10 cellular contexts compared by ENCODE assay signal in genomic region chr12:53996188-53996885, GRCh38. TPM values are rescaled to one million over a fixed set of nuclear protein-coding genes. Genes with fewer than 3 reads are reported as not detected.
DNase-seq lines count a peak whose midpoint lies in the region; ATAC-seq, FAIRE-seq and TF ChIP-seq lines count a peak whose summit lies in the region.
"Had no signal": no experiment of that assay in that cellular context is flagged by ENCODE, and none has a peak within 500 bp of the region (broad histone marks: within the 10 kb centered on the region; RNA-seq: fewer than 3 reads in every experiment).

No MANE protein-coding gene starts in this region.

- H2AFZ ChIP-seq in K562 (ENCODE audit: low read depth, low read length): peak overlapping the region; percentile 25; the same call in 1 of the 2 replicates

- TF ChIP-seq CTCF in K562 (IDR thresholded peaks at IDR 0.05 in 2 of 3, conservative IDR thresholded peaks at IDR 0.05 in 1 of 3; ENCODE audit: insufficient read depth in 2 of 3, low read depth in 1 of 3, low read length in 3 of 3): 0 out of 6 replicates have a peak, but pooled peaks of 1 of the 3 experiments have one; percentile 10

- ATAC-seq in K562 (peak; percentile 3; the same call in 2 of the 3 replicates), HG03378 (IDR thresholded peaks at IDR 0.05; ENCODE audit: unreplicated experiment) (no peak)

- WGBS in K562 (ENCODE audit: insufficient coverage, low coverage, missing lambda C conversion rate): 43% methylated on average over 18 of the region's 19 CpGs

- TF ChIP-seq POLR2A in K562 (conservative IDR thresholded peaks at IDR 0.05): no peak

- H3K9me3 ChIP-seq in K562 (replicated peaks; ENCODE audit: control insufficient read depth, insufficient read depth, low read depth, low read length): no peaks in the 10 kb centered on the region
- H3K9me3 ChIP-seq in mucosa of stomach (ENCODE audit: control insufficient read depth, low read length): no peaks in the 10 kb centered on the region

- H3K4me3 ChIP-seq in H7 (ENCODE audit: insufficient read depth, low read depth, low read length): peak overlapping the region; percentile 13; the same call in 1 of the 2 replicates
- peak overlapping the region; percentile 61 for H3K4me3 ChIP-seq in K562
- no peak overlapping the region for H3K4me3 ChIP-seq in mucosa of stomach (ENCODE audit: low read length)

- in situ Hi-C loops in ACHN (cut with HindIII; ENCODE audit: low pct_ligation_motif_present, low pct_unique_long_range_greater_than_20kb, low sequenced_read_pairs): no loop called here
- in situ Hi-C loops in K562 (cut with MboI): no loop called here

- H3K9me1 ChIP-seq in K562 (ENCODE audit: control insufficient read depth, insufficient read depth, low read length): no peaks in the 10 kb centered on the region

- CTCF ChIA-PET in K562 (lab: Yijun Ruan, JAX; ENCODE audit: low intra/inter-chr PET ratio): no interaction called here

- H3K79me2 ChIP-seq in K562 (ENCODE audit: control insufficient read depth, insufficient read depth, low read length): peaks cover 46% of the 10 kb centered on the region

- peak overlapping the region; percentile 94 for H3K27ac ChIP-seq in K562 (ENCODE audit: extremely low read depth, low read depth, low read length)

- peak overlapping the region; percentile 92 for H3K4me2 ChIP-seq in K562 (ENCODE audit: insufficient read depth, low read length)

- FAIRE-seq in K562 (lab: Jason Lieb, UNC): no peak
- FAIRE-seq: endometrium had no signal

- DNase-seq in ACHN (peak; percentile 49), H7 (no peak), K562 (ENCODE audit: extremely low read depth in 1 of 4, low spot score in 3 of 4) (peak in 1 of 4 experiments; percentile 53), AG08396 (ENCODE audit: low spot score) (no peak)
- DNase-seq in stimulated activated CD4-positive, alpha-beta T cell treated with anti-CD3 and anti-CD28 coated beads, Interleukin-4, amount 100 ng/mL, for 4 hours: no peak
- DNase-seq in activated CD8-positive, alpha-beta memory T cell treated with anti-CD3 and anti-CD28 coated beads, Interleukin-2, amount 50 U/mL, for 4 hours: no peak

- TSS peak; percentile 55 for BruUV-seq in K562 (replicated peaks; lab: Mats Ljungman, UMichigan)

- H3K27me3 ChIP-seq in H7 (ENCODE audit: control insufficient read depth, insufficient read depth, low read length) (peaks cover 100% of the 10 kb centered on the region), K562 (ENCODE audit: control insufficient read depth in 2 of 2, insufficient read depth in 2 of 2, low read length in 2 of 2) (peaks cover 0 to under 1% of the 10 kb centered on the region in 2 experiments; a peak in 2 of 5 replicates), mucosa of stomach (ENCODE audit: control insufficient read depth, insufficient read depth, low read length) (peaks cover 98% of the 10 kb centered on the region)

- H3K4me1 ChIP-seq in K562 (replicated peaks in 1 of 2; ENCODE audit: control insufficient read depth in 2 of 2, insufficient read depth in 2 of 2, low read length in 2 of 2) (peaks cover 36 to 70% of the 10 kb centered on the region in 2 experiments), mucosa of stomach (ENCODE audit: control insufficient read depth, insufficient read depth, low read length) (peaks cover 36% of the 10 kb centered on the region)

- no peak for TF ChIP-seq RAD21 in K562 (CRISPR knock-in tag; conservative IDR thresholded peaks at IDR 0.05 in 1 of 2, IDR thresholded peaks at IDR 0.05 in 1 of 2)

- H3K36me3 ChIP-seq in H7 (replicated peaks; ENCODE audit: control insufficient read depth, insufficient read depth, low read length) (no peaks in the 10 kb centered on the region), K562 (ENCODE audit: control insufficient read depth, insufficient read depth, low read length) (no peaks in the 10 kb centered on the region), mucosa of stomach (ENCODE audit: control insufficient read depth, insufficient read depth, low read length) (no peaks in the 10 kb centered on the region)

- peak overlapping the region; percentile 87 to 96 for H3K9ac ChIP-seq in K562 (ENCODE audit: insufficient read depth in 1 of 2, low read depth in 2 of 2, low read length in 2 of 2)
- H3K9ac ChIP-seq in mucosa of stomach (ENCODE audit: low read length): peak overlapping the region; percentile 62

- POLR2A ChIA-PET in K562 (lab: Yijun Ruan, JAX): interaction anchor here (0.7 to 1.9 kb wide), 4 partner anchors 25 to 403 kb away, joined by 3 to 4 read pairs (median 4); no protein-coding TSS in a partner anchor

- no peak for TF ChIP-seq EP300 in K562 (IDR thresholded peaks at IDR 0.05; ENCODE audit: low read length)

- intact Hi-C loops in K562 (cut with micrococcal nuclease): no loop called here

- no peaks in the 10 kb centered on the region for H4K20me1 ChIP-seq in K562 (replicated peaks; ENCODE audit: control insufficient read depth, insufficient read depth, low read length)

RNA-seq across cellular contexts. Expression of gene HOXC9, which starts 3.6 kb away (rescaled TPM):
- not detected in 2 replicates for total RNA-seq in H7 (2014; rRNA removed; shearing (Covaris generic))
- 7.4 and 10.3 TPM in 2 replicates for total RNA-seq in K562 (2011; cell fraction: chromatin; rRNA removed; ENCODE audit: low replicate concordance)
- 2.7 and 2.9 TPM in 2 replicates for total RNA-seq in K562 (2011; cell fraction: nucleolus; rRNA removed)
- total RNA-seq in K562 (2011; cell fraction: nucleoplasm; rRNA removed): 2.9 and 3.5 TPM in 2 replicates
- total RNA-seq in K562 (2014; rRNA removed) (10.5 and 13.9 TPM in 2 replicates), K562 (2014; rRNA removed; fragmentation: Illumina TruSeq; extraction: Trizol) (5.7 and 8.0 TPM in 2 replicates), K562 (2015; rRNA removed; fragmentation: Illumina TruSeq; extraction: Trizol) (10.4 and 10.9 TPM in 2 replicates), K562 (2021) (9.3 and 9.9 TPM in 2 replicates)
- polyA plus RNA-seq in K562 (2011; rRNA removed) (1.1 and 1.7 TPM in 2 replicates), K562 (2014; fragmentation: Illumina TruSeq; extraction: Trizol) (8.8 and 9.9 TPM in 2 replicates), K562 (2014; fragmentation: Nextera tagmentation; extraction: Ambion mirVana) (1 to 10 TPM; 1.9 to 2.2 TPM), K562 (2014; rRNA removed) (5.1 and 10.4 TPM in 2 replicates)
- 3.4 and 8.0 TPM in 2 replicates for polyA plus RNA-seq in K562 (2011; cell fraction: cytosol; rRNA removed)
- polyA plus RNA-seq in K562 (2011; cell fraction: nucleus; rRNA removed): 6.2 and 13.4 TPM in 2 replicates
- polyA plus RNA-seq in K562 (2012): 8.6 and 12.0 TPM in 2 replicates
- polyA minus RNA-seq in K562 (2011; rRNA and poly(A)+ RNA removed): 0.57 and 1.2 TPM in 2 replicates
- 1.7 and 2.6 TPM in 2 replicates for polyA minus RNA-seq in K562 (2011; cell fraction: cytosol; rRNA and poly(A)+ RNA removed)
- polyA minus RNA-seq in K562 (2011; cell fraction: nucleus; rRNA and poly(A)+ RNA removed): 1.8 and 1.9 TPM in 2 replicates
- total RNA-seq: T-helper 1 cell treated with Interleukin-12 subunit alpha and Interleukin-12 subunit beta and Interleukin-4 antibody, amounts not matched to agents 30 ng/mL and 1 ng/mL, for 36 hours had no signal

RNA-seq across cellular contexts. Expression of gene HOXC10, which starts 11.4 kb away (rescaled TPM):
- not detected in 2 replicates for total RNA-seq in H7 (2014; rRNA removed; shearing (Covaris generic))
- 0.25 TPM in 1 of 2 replicates, not detected in the other for total RNA-seq in K562 (2011; cell fraction: chromatin; rRNA removed; ENCODE audit: low replicate concordance)
- 0.53 TPM in 1 of 2 replicates, not detected in the other for total RNA-seq in K562 (2011; cell fraction: nucleolus; rRNA removed)
- 0.46 TPM in 1 of 2 replicates, not detected in the other for total RNA-seq in K562 (2011; cell fraction: nucleoplasm; rRNA removed)
- total RNA-seq in K562 (2014; rRNA removed): 0.08 and 0.14 TPM in 2 replicates
- not detected in 2 replicates for total RNA-seq in K562 (2014; rRNA removed; fragmentation: Illumina TruSeq; extraction: Trizol)
- 0.23 TPM in 1 of 2 replicates, not detected in the other for total RNA-seq in K562 (2015; rRNA removed; fragmentation: Illumina TruSeq; extraction: Trizol)
- 0.35 and 0.69 TPM in 2 replicates for total RNA-seq in K562 (2021)
- 0.08 and 0.13 TPM in 2 replicates for polyA plus RNA-seq in K562 (2011; rRNA removed)
- polyA plus RNA-seq in K562 (2011; cell fraction: cytosol; rRNA removed): 0.15 and 0.33 TPM in 2 replicates
- polyA plus RNA-seq in K562 (2011; cell fraction: nucleus; rRNA removed): 0.21 TPM in 1 of 2 replicates, not detected in the other
- 0.64 and 0.75 TPM in 2 replicates for polyA plus RNA-seq in K562 (2012)
- polyA plus RNA-seq in K562 (2014; fragmentation: Illumina TruSeq; extraction: Trizol): 0.37 and 0.77 TPM in 2 replicates
- under 1 TPM; 0.25 to 0.42 TPM for polyA plus RNA-seq in K562 (2014; fragmentation: Nextera tagmentation; extraction: Ambion mirVana)
- polyA plus RNA-seq in K562 (2014; rRNA removed): 0.63 and 0.73 TPM in 2 replicates
- 0.24 TPM in 1 of 2 replicates, not detected in the other for polyA minus RNA-seq in K562 (2011; rRNA and poly(A)+ RNA removed)
- polyA minus RNA-seq in K562 (2011; cell fraction: cytosol; rRNA and poly(A)+ RNA removed): 0.64 and 1.6 TPM in 2 replicates
- 0.67 TPM in 2 replicates for polyA minus RNA-seq in K562 (2011; cell fraction: nucleus; rRNA and poly(A)+ RNA removed)
- total RNA-seq: T-helper 1 cell treated with Interleukin-12 subunit alpha and Interleukin-12 subunit beta and Interleukin-4 antibody, amounts not matched to agents 30 ng/mL and 1 ng/mL, for 36 hours had no signal

RNA-seq across cellular contexts. Expression of gene HOXC8, which starts 12.4 kb away (rescaled TPM):
- total RNA-seq in H7 (2014; rRNA removed; shearing (Covaris generic)): not detected in 2 replicates
- total RNA-seq in K562 (2011; cell fraction: chromatin; rRNA removed; ENCODE audit: low replicate concordance): 6.6 and 8.3 TPM in 2 replicates
- 2.4 and 3.2 TPM in 2 replicates for total RNA-seq in K562 (2011; cell fraction: nucleolus; rRNA removed)
- total RNA-seq in K562 (2011; cell fraction: nucleoplasm; rRNA removed): 2.1 and 2.4 TPM in 2 replicates
- total RNA-seq in K562 (2014; rRNA removed): 0.32 and 0.57 TPM in 2 replicates
- 0.62 and 0.80 TPM in 2 replicates for total RNA-seq in K562 (2014; rRNA removed; fragmentation: Illumina TruSeq; extraction: Trizol)
- 0.53 and 0.76 TPM in 2 replicates for total RNA-seq in K562 (2015; rRNA removed; fragmentation: Illumina TruSeq; extraction: Trizol)
- total RNA-seq in K562 (2021): 0.72 and 0.95 TPM in 2 replicates
- polyA plus RNA-seq in K562 (2011; rRNA removed): 0.57 TPM in 2 replicates
- polyA plus RNA-seq in K562 (2011; cell fraction: cytosol; rRNA removed): 0.29 and 0.31 TPM in 2 replicates
- 1.9 and 3.0 TPM in 2 replicates for polyA plus RNA-seq in K562 (2011; cell fraction: nucleus; rRNA removed)
- 0.62 and 1.4 TPM in 2 replicates for polyA plus RNA-seq in K562 (2012)
- 1.3 and 1.4 TPM in 2 replicates for polyA plus RNA-seq in K562 (2014; fragmentation: Illumina TruSeq; extraction: Trizol)
- under 1 TPM; 0.20 to 0.21 TPM for polyA plus RNA-seq in K562 (2014; fragmentation: Nextera tagmentation; extraction: Ambion mirVana)
- 0.94 and 1.1 TPM in 2 replicates for polyA plus RNA-seq in K562 (2014; rRNA removed)
- 0.11 and 0.42 TPM in 2 replicates for polyA minus RNA-seq in K562 (2011; rRNA and poly(A)+ RNA removed)
- polyA minus RNA-seq in K562 (2011; cell fraction: cytosol; rRNA and poly(A)+ RNA removed): not detected in 2 replicates
- polyA minus RNA-seq in K562 (2011; cell fraction: nucleus; rRNA and poly(A)+ RNA removed): 0.81 and 0.89 TPM in 2 replicates
- total RNA-seq: T-helper 1 cell treated with Interleukin-12 subunit alpha and Interleukin-12 subunit beta and Interleukin-4 antibody, amounts not matched to agents 30 ng/mL and 1 ng/mL, for 36 hours had no signal

RNA-seq across cellular contexts. Expression of gene HOTAIR, which starts 21.6 kb away (rescaled TPM):
- total RNA-seq in H7 (2014; rRNA removed; shearing (Covaris generic)): not detected in 2 replicates
- total RNA-seq in K562 (2011; cell fraction: chromatin; rRNA removed; ENCODE audit: low replicate concordance): not detected in 2 replicates
- total RNA-seq in K562 (2011; cell fraction: nucleolus; rRNA removed): not detected in 2 replicates
- not detected in 2 replicates for total RNA-seq in K562 (2011; cell fraction: nucleoplasm; rRNA removed)
- not detected in 2 replicates for total RNA-seq in K562 (2014; rRNA removed)
- not detected in 2 replicates for total RNA-seq in K562 (2014; rRNA removed; fragmentation: Illumina TruSeq; extraction: Trizol)
- total RNA-seq in K562 (2015; rRNA removed; fragmentation: Illumina TruSeq; extraction: Trizol): not detected in 2 replicates
- not detected in 2 replicates for total RNA-seq in K562 (2021)
- polyA plus RNA-seq in K562 (2011; rRNA removed): 0.03 and 0.04 TPM in 2 replicates
- polyA plus RNA-seq in K562 (2011; cell fraction: cytosol; rRNA removed): 0.03 TPM in 1 of 2 replicates, not detected in the other
- 0.13 TPM in 2 replicates for polyA plus RNA-seq in K562 (2011; cell fraction: nucleus; rRNA removed)
- not detected in 2 replicates for polyA plus RNA-seq in K562 (2012)
- not detected in 2 replicates for polyA plus RNA-seq in K562 (2014; fragmentation: Illumina TruSeq; extraction: Trizol)
- not detected for polyA plus RNA-seq in K562 (2014; fragmentation: Nextera tagmentation; extraction: Ambion mirVana)
- polyA plus RNA-seq in K562 (2014; rRNA removed): 0.15 TPM in 1 of 2 replicates, not detected in the other
- polyA minus RNA-seq in K562 (2011; rRNA and poly(A)+ RNA removed): not detected in 2 replicates
- not detected in 2 replicates for polyA minus RNA-seq in K562 (2011; cell fraction: cytosol; rRNA and poly(A)+ RNA removed)
- polyA minus RNA-seq in K562 (2011; cell fraction: nucleus; rRNA and poly(A)+ RNA removed): not detected in 2 replicates
- total RNA-seq: T-helper 1 cell treated with Interleukin-12 subunit alpha and Interleukin-12 subunit beta and Interleukin-4 antibody, amounts not matched to agents 30 ng/mL and 1 ng/mL, for 36 hours had no signal

RNA-seq across cellular contexts. Expression of gene HOXC11, which starts 23.4 kb away (rescaled TPM):
- not detected in 2 replicates for total RNA-seq in H7 (2014; rRNA removed; shearing (Covaris generic))
- not detected in 2 replicates for total RNA-seq in K562 (2011; cell fraction: chromatin; rRNA removed; ENCODE audit: low replicate concordance)
- total RNA-seq in K562 (2011; cell fraction: nucleolus; rRNA removed): not detected in 2 replicates
- not detected in 2 replicates for total RNA-seq in K562 (2011; cell fraction: nucleoplasm; rRNA removed)
- total RNA-seq in K562 (2014; rRNA removed): not detected in 2 replicates
- not detected in 2 replicates for total RNA-seq in K562 (2014; rRNA removed; fragmentation: Illumina TruSeq; extraction: Trizol)
- total RNA-seq in K562 (2015; rRNA removed; fragmentation: Illumina TruSeq; extraction: Trizol): not detected in 2 replicates
- total RNA-seq in K562 (2021): not detected in 2 replicates
- 0.04 TPM in 1 of 2 replicates, not detected in the other for polyA plus RNA-seq in K562 (2011; rRNA removed)
- polyA plus RNA-seq in K562 (2011; cell fraction: cytosol; rRNA removed): 0.13 TPM in 1 of 2 replicates, not detected in the other
- 0.17 and 0.25 TPM in 2 replicates for polyA plus RNA-seq in K562 (2011; cell fraction: nucleus; rRNA removed)
- polyA plus RNA-seq in K562 (2012): 0.03 and 0.07 TPM in 2 replicates
- polyA plus RNA-seq in K562 (2014; fragmentation: Illumina TruSeq; extraction: Trizol): not detected in 2 replicates
- not detected for polyA plus RNA-seq in K562 (2014; fragmentation: Nextera tagmentation; extraction: Ambion mirVana)
- polyA plus RNA-seq in K562 (2014; rRNA removed): not detected in 2 replicates
- polyA minus RNA-seq in K562 (2011; rRNA and poly(A)+ RNA removed): not detected in 2 replicates
- polyA minus RNA-seq in K562 (2011; cell fraction: cytosol; rRNA and poly(A)+ RNA removed): not detected in 2 replicates
- polyA minus RNA-seq in K562 (2011; cell fraction: nucleus; rRNA and poly(A)+ RNA removed): 0.11 TPM in 1 of 2 replicates, not detected in the other
- total RNA-seq: T-helper 1 cell treated with Interleukin-12 subunit alpha and Interleukin-12 subunit beta and Interleukin-4 antibody, amounts not matched to agents 30 ng/mL and 1 ng/mL, for 36 hours had no signal
